ENCODE assay signal across 6 cellular contexts in genomic region chr19:12913871-12914690, GRCh38. TPM values are rescaled to one million over a fixed set of nuclear protein-coding genes. Genes with fewer than 3 reads are reported as not detected.
A peak's percentile ranks its signal among the peaks of the same experiment; 100 is the strongest.
DNase-seq lines count a peak whose midpoint lies in the region; ATAC-seq and TF ChIP-seq lines count a peak whose summit lies in the region.

No MANE protein-coding gene starts in this region.

- no peak overlapping the region for H3K27ac ChIP-seq in osteoblast (ENCODE audit: low read depth, low read length)

- no peaks in the 10 kb centered on the region for H3K9me3 ChIP-seq in osteoblast (ENCODE audit: low read depth, low read length)

- no peak for TF ChIP-seq CTCF in osteoblast (IDR thresholded peaks at IDR 0.05; ENCODE audit: extremely low read depth, low read depth, low read length)

- no peaks in the 10 kb centered on the region for H3K36me3 ChIP-seq in osteoblast (ENCODE audit: insufficient read depth, low read length)

- H4K20me1 ChIP-seq in osteoblast (ENCODE audit: insufficient read depth, low read length): no peaks in the 10 kb centered on the region

- H3K4me1 ChIP-seq in osteoblast (ENCODE audit: insufficient read depth, low read length): peaks cover 20% of the 10 kb centered on the region

- H2AFZ ChIP-seq in osteoblast (ENCODE audit: low read length): peak overlapping the region; percentile 40

- H3K4me3 ChIP-seq in osteoblast (ENCODE audit: insufficient read depth, low read length): no peak overlapping the region

- ATAC-seq in HG03520 (IDR thresholded peaks at IDR 0.05; ENCODE audit: unreplicated experiment): no peak

- no peak overlapping the region for H3K4me2 ChIP-seq in osteoblast (ENCODE audit: insufficient read depth, low read length)

- no peaks in the 10 kb centered on the region for H3K79me2 ChIP-seq in osteoblast (ENCODE audit: insufficient read depth, low read length)

- DNase-seq in NCI-H146 (lab: John Stamatoyannopoulos, UW) (peak; percentile 43), NCI-H146 treated with DMSO at 0.1 percent for 48 hours (lab: John Stamatoyannopoulos, UW; ENCODE audit: unreplicated experiment) (no peak), osteoblast (ENCODE audit: insufficient read length, low spot score, missing footprints) (peak; percentile 67), AG08396 (ENCODE audit: low spot score) (no peak)
- peak; percentile 42 for DNase-seq in activated naive CD4-positive, alpha-beta T cell treated with Interleukin-2 at 50 U/mL for 16 hours

- H3K27me3 ChIP-seq in osteoblast (ENCODE audit: insufficient read depth, low read length): peaks cover 6% of the 10 kb centered on the region

RNA-seq across cellular contexts. Expression of gene SYCE2, which starts 5.0 kb away (rescaled TPM):
- 0.29 TPM in 1 of 2 replicates, not detected in the other for total RNA-seq in osteoblast

RNA-seq across cellular contexts. Expression of gene FARSA, which starts 19.4 kb away (rescaled TPM):
- 41.0 and 47.8 TPM in 2 replicates for total RNA-seq in osteoblast

RNA-seq across cellular contexts. Expression of gene GCDH, which starts 23.1 kb away (rescaled TPM):
- total RNA-seq in osteoblast: 23.0 and 31.1 TPM in 2 replicates

RNA-seq across cellular contexts. Expression of gene CALR, which starts 24.3 kb away (rescaled TPM):
- 1,685 and 1,980 TPM in 2 replicates for total RNA-seq in osteoblast

RNA-seq across cellular contexts. Expression of gene KLF1, which starts 27.1 kb away (rescaled TPM):
- not detected in 2 replicates for total RNA-seq in osteoblast

Comparison
In these comparisons a context has a peak if more than half of its experiments do, and no peak if none do; other contexts are left out.
1. DNase-seq: peak in NCI-H146 (single experiment), activated naive CD4-positive, alpha-beta T cell treated with Interleukin-2 at 50 U/mL for 16 hours (single experiment) and osteoblast (single experiment); none in NCI-H146 treated with DMSO at 0.1 percent for 48 hours (single experiment) and AG08396 (single experiment).